ENCODE assay signal across 1 cellular context in genomic region chr6:603265-603664, GRCh38.
TF ChIP-seq lines count a peak whose summit lies in the region.

No MANE protein-coding gene starts in this region.

TF ChIP-seq in HepG2, 621 proteins besides CTCF, POLR2A, EP300 and RAD21:
- TF ChIP-seq MAFK (conservative IDR thresholded peaks at IDR 0.05 in 1 of 2, IDR thresholded peaks at IDR 0.05 in 1 of 2; ENCODE audit: low read length in 2 of 2) (peak; percentile 77 to 87), CEBPB (IDR thresholded peaks at IDR 0.05; ENCODE audit: borderline replicate concordance, low read depth, low read length) (0 out of 2 replicates have a peak, but pooled peaks have one; percentile 31), MAFF (IDR thresholded peaks at IDR 0.05; ENCODE audit: low read depth, low read length) (peak; percentile 67), ZNF569 (CRISPR knock-in tag; IDR thresholded peaks at IDR 0.05; ENCODE audit: borderline replicate concordance) (no peak)
